23 cellular contexts compared by ENCODE assay signal in the genomic region with DNA sequence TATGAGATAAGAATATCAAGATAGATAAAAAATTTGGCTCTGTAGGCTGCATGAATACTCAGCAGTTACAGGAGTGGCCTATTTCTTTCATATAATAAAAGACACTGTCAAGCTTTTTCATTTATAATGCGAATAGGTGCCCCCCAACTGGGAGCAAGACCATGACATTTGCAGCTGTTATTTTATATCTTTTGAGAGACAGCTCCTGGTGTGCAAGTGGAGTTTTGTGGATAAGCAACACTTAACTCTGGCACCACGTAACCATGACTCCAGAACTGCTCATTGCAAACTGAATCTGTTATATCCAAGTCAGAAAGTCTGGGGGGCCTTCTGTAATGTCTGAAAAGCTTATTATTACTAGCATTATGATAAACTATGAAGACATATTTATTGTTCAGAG.
DNase-seq lines count a peak whose midpoint lies in the region; TF ChIP-seq lines count a peak whose summit lies in the region.
"Had no signal": no experiment of that assay in that cellular context is flagged by ENCODE, and none has a peak within 500 bp of the region (broad histone marks: within the 10 kb centered on the region; RNA-seq: fewer than 3 reads in every experiment).

No MANE protein-coding gene starts in this region.

- DNase-seq in NCI-H1417 (lab: John Stamatoyannopoulos, UW), result peak; percentile 1 to 50 (median 10)
- DNase-seq in NCI-H1417 treated with DMSO at 0.1 percent for 48 hours (lab: John Stamatoyannopoulos, UW), result no peak
- DNase-seq in LHCN-M2 (ENCODE audit: low read depth), result peak; percentile 46
- peak; percentile 67 for DNase-seq in NCI-H69 (lab: John Stamatoyannopoulos, UW)
- peak; percentile 43 for DNase-seq in myocyte (ENCODE audit: low read depth)
- DNase-seq in type B pancreatic cell (ENCODE audit: extremely low spot score, unreplicated experiment), result no peak
- DNase-seq in GM10248 (ENCODE audit: extremely low spot score), result no peak
- DNase-seq: 8988T; CD4-positive, alpha-beta T cell; GM23248; H7; Kasumi-1; NCI-H1105 treated with DMSO at 0.1 percent for 48 hours; NCI-H1694 treated with DMSO at 0.1 percent for 48 hours; NCI-H2081; NCI-H446; NCI-H524 treated with DMSO at 0.1 percent for 48 hours; NCI-H82; NK-92 treated with Interleukin-12 subunit alpha and Interleukin-12 subunit beta, amount 100 ng/mL, for 24 hours; Right ventricle myocardium superior; RPMI8226; SW 1271 had no signal

- no peak for TF ChIP-seq CTCF in type B pancreatic cell (conservative IDR thresholded peaks at IDR 0.05)
- no peak for TF ChIP-seq CTCF in GM10248 (IDR thresholded peaks at IDR 0.05; ENCODE audit: control extremely low read depth, extremely low read depth, low read depth, missing control alignments)

- H3K36me3 Mint-ChIP-seq in type B pancreatic cell, result no peaks in the 10 kb centered on the region

- CTCF ChIA-PET in GM10248 (lab: Yijun Ruan, JAX), result interaction anchor here (1.0 kb wide), 1 partner anchor 8 kb away, joined by 3 read pairs; no protein-coding TSS in a partner anchor

- H3K27ac Mint-ChIP-seq in type B pancreatic cell, result no peak overlapping the region
- H3K27ac Mint-ChIP-seq: CD4-positive, alpha-beta T cell; T-helper 1 cell treated with Interleukin-12 subunit alpha and Interleukin-12 subunit beta and Interleukin-4 antibody, amounts not matched to agents 30 μg/mL and 1 μg/mL, for 36 hours had no signal

- POLR2A ChIA-PET in GM10248 (lab: Yijun Ruan, JAX), result no interaction called here

- H3K4me1 Mint-ChIP-seq in type B pancreatic cell (ENCODE audit: unreplicated experiment), result peaks cover 5% of the 10 kb centered on the region

- no peak overlapping the region for H3K4me3 Mint-ChIP-seq in type B pancreatic cell
- H3K4me3 Mint-ChIP-seq: CD4-positive, alpha-beta T cell; T-helper 1 cell treated with Interleukin-12 subunit alpha and Interleukin-12 subunit beta and Interleukin-4 antibody, amounts not matched to agents 30 μg/mL and 1 μg/mL, for 36 hours had no signal

- no peaks in the 10 kb centered on the region for H3K27me3 Mint-ChIP-seq in type B pancreatic cell
- H3K27me3 Mint-ChIP-seq: CD4-positive, alpha-beta T cell had no signal

- H3K9me3 Mint-ChIP-seq in type B pancreatic cell, result no peaks in the 10 kb centered on the region
- H3K9me3 Mint-ChIP-seq: T-helper 1 cell treated with Interleukin-12 subunit alpha and Interleukin-12 subunit beta and Interleukin-4 antibody, amounts not matched to agents 30 μg/mL and 1 μg/mL, for 36 hours had no signal

Comparison
In these comparisons a context has a peak if more than half of its experiments do, and no peak if none do; other contexts are left out.
1. DNase-seq: peak in NCI-H1417 (3 of 3), LHCN-M2 (single experiment), NCI-H69 (single experiment) and myocyte (single experiment); none in NCI-H1417 treated with DMSO at 0.1 percent for 48 hours (single experiment), type B pancreatic cell (single experiment) and GM10248 (single experiment).